Comparison of ENCODE assay signal across 3 cellular contexts in genomic region chr1:10830961-10831669, GRCh38.
A peak's percentile ranks its signal among the peaks of the same experiment; 100 is the strongest.
TF ChIP-seq lines count a peak whose summit lies in the region.

No MANE protein-coding gene starts in this region.

TF ChIP-seq in SK-N-SH, 30 proteins besides CTCF, POLR2A, EP300 and RAD21:
- TF ChIP-seq REST (IDR thresholded peaks at IDR 0.05; ENCODE audit: low read depth, low read length): no peak
- TF ChIP-seq FOSL2 (IDR thresholded peaks at IDR 0.05; ENCODE audit: borderline replicate concordance, low read depth): peak; percentile 21; the same call in 1 of the 2 replicates
- TF ChIP-seq RFX5 (IDR thresholded peaks at IDR 0.05; ENCODE audit: low read length): no peak

TF ChIP-seq in SK-N-SH treated with all-trans-retinoic acid at 6 μM for 48 hours, 23 proteins besides CTCF, POLR2A, EP300 and RAD21:
- TF ChIP-seq ZFP30 (CRISPR knock-in tag; IDR thresholded peaks at IDR 0.05) (no peak), POU6F1 (CRISPR knock-in tag; IDR thresholded peaks at IDR 0.05; ENCODE audit: borderline replicate concordance, low read depth) (no peak), PATZ1 (CRISPR knock-in tag; IDR thresholded peaks at IDR 0.05; ENCODE audit: borderline replicate concordance) (no peak), PPARA (CRISPR knock-in tag; IDR thresholded peaks at IDR 0.05; ENCODE audit: borderline replicate concordance) (no peak), TOX (CRISPR knock-in tag; IDR thresholded peaks at IDR 0.05; ENCODE audit: borderline replicate concordance) (no peak), TCF4 (CRISPR knock-in tag; IDR thresholded peaks at IDR 0.05; ENCODE audit: borderline replicate concordance) (no peak), ZFP3 (CRISPR knock-in tag; IDR thresholded peaks at IDR 0.05) (no peak), BACH2 (CRISPR knock-in tag; IDR thresholded peaks at IDR 0.05; ENCODE audit: borderline replicate concordance) (no peak), CSDC2 (CRISPR knock-in tag; IDR thresholded peaks at IDR 0.05) (no peak), GLIS3 (CRISPR knock-in tag; IDR thresholded peaks at IDR 0.05) (no peak), ZNF565 (CRISPR knock-in tag; conservative IDR thresholded peaks at IDR 0.05; ENCODE audit: low read depth) (no peak), OSR1 (CRISPR knock-in tag; IDR thresholded peaks at IDR 0.05) (no peak), ZNF70 (CRISPR knock-in tag; IDR thresholded peaks at IDR 0.05) (no peak), CREB5 (CRISPR knock-in tag; IDR thresholded peaks at IDR 0.05; ENCODE audit: low read depth) (no peak), SNAI2 (CRISPR knock-in tag; IDR thresholded peaks at IDR 0.05) (no peak)

TF ChIP-seq in H1, 55 proteins besides CTCF, POLR2A, EP300 and RAD21:
- no peak for TF ChIP-seq POU5F1 (IDR thresholded peaks at IDR 0.05; ENCODE audit: low read depth, low read length)
- no peak for TF ChIP-seq TAF7 (optimal IDR thresholded peaks at IDR 0.05; ENCODE audit: borderline replicate concordance, low read depth, low read length)
- TF ChIP-seq FOSL1 (IDR thresholded peaks at IDR 0.05; ENCODE audit: insufficient read depth, low read depth, low read length): no peak
- TF ChIP-seq EZH2 (IDR thresholded peaks at IDR 0.05; ENCODE audit: low read depth, low read length, severe bottlenecking): no peak
- TF ChIP-seq SP4 (IDR thresholded peaks at IDR 0.05; ENCODE audit: low read length): no peak
- no peak for TF ChIP-seq CTBP2 (IDR thresholded peaks at IDR 0.05; ENCODE audit: borderline replicate concordance, insufficient read depth, insufficient read length, low read length)
- no peak for TF ChIP-seq SRF (IDR thresholded peaks at IDR 0.05; ENCODE audit: low read depth, low read length)
- TF ChIP-seq TBP (IDR thresholded peaks at IDR 0.05; ENCODE audit: low read depth, low read length): no peak
- TF ChIP-seq EGR1 (IDR thresholded peaks at IDR 0.05; ENCODE audit: borderline replicate concordance, low read depth, low read length): no peak
- TF ChIP-seq JUN (IDR thresholded peaks at IDR 0.05; ENCODE audit: low read depth, low read length): no peak
- TF ChIP-seq SP2 (IDR thresholded peaks at IDR 0.05; ENCODE audit: low read length): no peak
- TF ChIP-seq CHD2 (IDR thresholded peaks at IDR 0.05; ENCODE audit: low read length): no peak
- no peak for TF ChIP-seq CHD7 (IDR thresholded peaks at IDR 0.05; ENCODE audit: insufficient replicate concordance, low read length)
